8 cellular contexts compared by ENCODE assay signal in genomic region chr5:79417495-79417894, GRCh38.
"Had no signal": no experiment of that assay in that cellular context is flagged by ENCODE, and none has a peak within 500 bp of the region (broad histone marks: within the 10 kb centered on the region; RNA-seq: fewer than 3 reads in every experiment).

No MANE protein-coding gene starts in this region.

- FAIRE-seq: H1, H54, HepG2 had no signal

- H3K27ac ChIP-seq: GM23248, HL-60 had no signal

- ATAC-seq: HepG2 had no signal

- DNase-seq: GM23248, H9, HCEC 1CT, KBM-7 had no signal

- H3K4me3 ChIP-seq: GM23248 had no signal

- H2AFZ ChIP-seq: GM23248 had no signal

- H3K9ac ChIP-seq: GM23248 had no signal
